In genomic region chr11:112285918-112286317, GRCh38 we compare ENCODE assay signal across 25 cellular contexts. TPM values are rescaled to one million over a fixed set of nuclear protein-coding genes. Genes with fewer than 3 reads are reported as not detected.
DNase-seq lines count a peak whose midpoint lies in the region; ATAC-seq and TF ChIP-seq lines count a peak whose summit lies in the region.
"Had no signal": no experiment of that assay in that cellular context is flagged by ENCODE, and none has a peak within 500 bp of the region (broad histone marks: within the 10 kb centered on the region; RNA-seq: fewer than 3 reads in every experiment).

No MANE protein-coding gene starts in this region.

- no peak overlapping the region for H3K4me3 Mint-ChIP-seq in mesothelial cell of epicardium
- H3K4me3 Mint-ChIP-seq: activated T-cell treated with anti-CD3 and anti-CD28 coated beads, Interleukin-2, amount 50 U/mL, for 24 hours; dendritic cell treated with granulocyte-macrophage colony-stimulating factor and Interleukin-4, amounts not matched to agents 40 ng/mL and 50 ng/mL, for 4 days; memory B cell; nephron progenitor cell had no signal

- H4K20me1 ChIP-seq in hepatocyte (ENCODE audit: insufficient read depth, poor library complexity, severe bottlenecking): no peaks in the 10 kb centered on the region

- WGBS in hepatocyte (ENCODE audit: low lambda C conversion rate, missing lambda C conversion rate): 28% methylated on average over 3 of the region's 3 CpGs

- H3K27ac Mint-ChIP-seq in mesothelial cell of epicardium: no peak overlapping the region
- H3K27ac Mint-ChIP-seq: activated T-cell treated with anti-CD3 and anti-CD28 coated beads, Interleukin-2, amount 50 U/mL, for 24 hours; dendritic cell treated with granulocyte-macrophage colony-stimulating factor and Interleukin-4, amounts not matched to agents 40 ng/mL and 50 ng/mL, for 4 days; memory B cell had no signal

- in situ Hi-C loops in brain microvascular endothelial cell (cut with HindIII; ENCODE audit: low pct_ligation_motif_present, low sequenced_read_pairs): no loop called here

- TF ChIP-seq CTCF in brain microvascular endothelial cell (IDR thresholded peaks at IDR 0.05; ENCODE audit: low read depth, low read length, missing control alignments) (no peak), hepatocyte (IDR thresholded peaks at IDR 0.05; ENCODE audit: poor library complexity) (no peak), mesothelial cell of epicardium (IDR thresholded peaks at IDR 0.05; ENCODE audit: unreplicated experiment) (no peak)

- no peak overlapping the region for H2AFZ ChIP-seq in hepatocyte

- H3K4me3 ChIP-seq in brain microvascular endothelial cell (ENCODE audit: low read depth, low read length): no peak overlapping the region
- H3K4me3 ChIP-seq in hepatocyte: no peak overlapping the region
- H3K4me3 ChIP-seq: body of pancreas, heart right ventricle, psoas muscle, spleen had no signal

- no peak for ATAC-seq in HG03571 (IDR thresholded peaks at IDR 0.05; ENCODE audit: unreplicated experiment)
- ATAC-seq: body of pancreas, esophagus mucosa, heart right ventricle, psoas muscle had no signal

- DNase-seq in A172 (ENCODE audit: low spot score) (peak; percentile 27), LHCN-M2 (ENCODE audit: low read depth) (peak; percentile 8), brain microvascular endothelial cell (peak; percentile 70), hepatocyte (ENCODE audit: low spot score) (peak; percentile 40), NOMO-1 (lab: John Stamatoyannopoulos, UW; ENCODE audit: unreplicated experiment in 2 of 2) (no peak), mesenteric fat pad (ENCODE audit: low spot score) (no peak), mesothelial cell of epicardium (ENCODE audit: low spot score in 2 of 2, unreplicated experiment in 2 of 2) (no peak)
- DNase-seq: activated CD4-positive, alpha-beta T cell treated with anti-CD3 and anti-CD28 coated beads, Interleukin-2, amount 50 U/mL, for 48 hours; activated naive CD4-positive, alpha-beta T cell treated with anti-CD3 and anti-CD28 coated beads, Interleukin-2, amount 50 U/mL, for 16 hours; activated T-cell treated with anti-CD3 and anti-CD28 coated beads, Interleukin-2, amount 50 U/mL, for 24 hours; body of pancreas; heart right ventricle; NCI-H1436 treated with DMSO at 0.1 percent for 48 hours; NCI-H2227 treated with DMSO at 0.1 percent for 48 hours; nephron progenitor cell; psoas muscle; spleen had no signal

- no peaks in the 10 kb centered on the region for H3K36me3 Mint-ChIP-seq in mesothelial cell of epicardium
- H3K36me3 Mint-ChIP-seq: memory B cell had no signal

- peaks cover 8% of the 10 kb centered on the region for H3K4me1 ChIP-seq in hepatocyte (ENCODE audit: insufficient read depth)

- H3K27me3 Mint-ChIP-seq in mesothelial cell of epicardium (ENCODE audit: low read depth): peaks cover 13% of the 10 kb centered on the region
- H3K27me3 Mint-ChIP-seq: activated T-cell treated with anti-CD3 and anti-CD28 coated beads, Interleukin-2, amount 50 U/mL, for 24 hours had no signal

- no peaks in the 10 kb centered on the region for H3K9me3 Mint-ChIP-seq in mesothelial cell of epicardium
- H3K9me3 Mint-ChIP-seq: activated T-cell treated with anti-CD3 and anti-CD28 coated beads, Interleukin-2, amount 50 U/mL, for 24 hours; dendritic cell treated with granulocyte-macrophage colony-stimulating factor and Interleukin-4, amounts not matched to agents 40 ng/mL and 50 ng/mL, for 4 days; memory B cell; nephron progenitor cell had no signal

- no peaks in the 10 kb centered on the region for H3K9me3 ChIP-seq in hepatocyte (ENCODE audit: low read depth)
- H3K9me3 ChIP-seq: body of pancreas, heart right ventricle, psoas muscle, spleen had no signal

- no peaks in the 10 kb centered on the region for H3K9me2 ChIP-seq in hepatocyte (replicated peaks; ENCODE audit: insufficient read depth)

- H3K36me3 ChIP-seq in brain microvascular endothelial cell (replicated peaks): no peaks in the 10 kb centered on the region
- H3K36me3 ChIP-seq in hepatocyte (replicated peaks; ENCODE audit: insufficient read depth, low read depth): no peaks in the 10 kb centered on the region
- H3K36me3 ChIP-seq: heart right ventricle, spleen had no signal

- H3K27me3 ChIP-seq in brain microvascular endothelial cell (replicated peaks) (no peaks in the 10 kb centered on the region), hepatocyte (peaks cover 2% of the 10 kb centered on the region)
- H3K27me3 ChIP-seq: body of pancreas, heart right ventricle, spleen had no signal

- no peak overlapping the region for H3K4me2 ChIP-seq in hepatocyte

- H3K4me1 Mint-ChIP-seq in mesothelial cell of epicardium: peaks cover 19% of the 10 kb centered on the region

- H3K79me2 ChIP-seq in hepatocyte: no peaks in the 10 kb centered on the region

- H3K27ac ChIP-seq in brain microvascular endothelial cell (no peak overlapping the region), hepatocyte (no peak overlapping the region)
- H3K27ac ChIP-seq: body of pancreas, C4-2B, heart right ventricle, psoas muscle, spleen had no signal

RNA-seq across cellular contexts. Expression of gene PLET1, which starts 25.3 kb away (rescaled TPM):
- not detected in 2 replicates for total RNA-seq in A172 (2014; rRNA removed; shearing (Covaris generic))
- total RNA-seq in LHCN-M2 (2014; rRNA removed) (not detected in 2 replicates), hepatocyte (not detected in 2 replicates), mesenteric fat pad (not detected), mesothelial cell of epicardium (not detected in 3 replicates)
- polyA plus RNA-seq in LHCN-M2 (2012): not detected
- polyA plus RNA-seq in hepatocyte: 0.34 TPM in 1 of 2 replicates, not detected in the other
- total RNA-seq: body of pancreas, esophagus mucosa, heart right ventricle, HT-29, kidney epithelial cell, psoas muscle, spleen, temporal lobe had no signal
- polyA plus RNA-seq: heart right ventricle, psoas muscle, spleen had no signal

RNA-seq across cellular contexts. Expression of gene PTS, which starts 59.7 kb away (rescaled TPM):
- 33.0 and 51.8 TPM in 2 replicates for total RNA-seq in A172 (2014; rRNA removed; shearing (Covaris generic))
- 28.3 and 30.1 TPM in 2 replicates for total RNA-seq in LHCN-M2 (2014; rRNA removed)
- polyA plus RNA-seq in LHCN-M2 (2012): 26.1 TPM
- total RNA-seq in hepatocyte: 37.5 and 44.3 TPM in 2 replicates
- 81.7 and 84.6 TPM in 2 replicates for polyA plus RNA-seq in hepatocyte
- 34.6 TPM for total RNA-seq in mesenteric fat pad
- total RNA-seq in mesothelial cell of epicardium: 54.9 to 59.3 TPM (median 56.2 TPM) in 3 replicates

Comparison
In these comparisons a context has a peak if more than half of its experiments do, and no peak if none do; other contexts are left out.
1. DNase-seq: peak in A172 (single experiment), LHCN-M2 (single experiment), brain microvascular endothelial cell (single experiment) and hepatocyte (single experiment); none in NOMO-1 (0 of 2), mesenteric fat pad (single experiment) and mesothelial cell of epicardium (0 of 2).